Comparison of ENCODE assay signal across 8 cellular contexts in genomic region chr13:26037302-26037701, GRCh38.
DNase-seq lines count a peak whose midpoint lies in the region; ATAC-seq lines count a peak whose summit lies in the region.

No MANE protein-coding gene starts in this region.

- ATAC-seq in GM18858 (IDR thresholded peaks at IDR 0.05; ENCODE audit: unreplicated experiment) = no peak
- no peak for ATAC-seq in HG03097 (IDR thresholded peaks at IDR 0.05; ENCODE audit: low FRiP score, unreplicated experiment)

- in situ Hi-C loops in HAP-1 (cut with MboI; ENCODE audit: low sequenced_read_pairs) = no loop called here

- no peaks in the 10 kb centered on the region for H3K36me3 ChIP-seq in HAP-1 (replicated peaks)

- H3K4me1 ChIP-seq in HAP-1 = no peaks in the 10 kb centered on the region

- no peaks in the 10 kb centered on the region for H3K27me3 ChIP-seq in HAP-1 (ENCODE audit: low read depth)

- peak; percentile 89 for DNase-seq in Ammon's horn (ENCODE audit: low spot score)
- peak; percentile 25 to 73 for DNase-seq in HAP-1 (ENCODE audit: low spot score in 2 of 2)
- peak; percentile 38 to 51 for DNase-seq in activated T-cell treated with anti-CD3 and anti-CD28 coated beads, Interleukin-2, amount 50 U/mL, for 48 hours
- peak; percentile 34 for DNase-seq in kidney tubule cell (ENCODE audit: low spot score)
- no peak for DNase-seq in NCI-H2171 (lab: John Stamatoyannopoulos, UW)
- DNase-seq in T1000 (lab: John Stamatoyannopoulos, UW) = no peak

- no peaks in the 10 kb centered on the region for H3K9me3 ChIP-seq in HAP-1

- H3K4me3 ChIP-seq in HAP-1 = no peak overlapping the region

Comparison
In these comparisons a context has a peak if more than half of its experiments do, and no peak if none do; other contexts are left out.
1. DNase-seq: peak in Ammon's horn (single experiment), HAP-1 (2 of 2), activated T-cell treated with anti-CD3 and anti-CD28 coated beads, Interleukin-2, amount 50 U/mL, for 48 hours (2 of 2) and kidney tubule cell (single experiment); none in NCI-H2171 (single experiment) and T1000 (single experiment).